ENCODE assay signal across 23 cellular contexts in genomic region chr6:55175778-55176084, GRCh38. TPM values are rescaled to one million over a fixed set of nuclear protein-coding genes. Genes with fewer than 3 reads are reported as not detected.
"Had no signal": no experiment of that assay in that cellular context is flagged by ENCODE, and none has a peak within 500 bp of the region (broad histone marks: within the 10 kb centered on the region; RNA-seq: fewer than 3 reads in every experiment).

No MANE protein-coding gene starts in this region.

- H3K4me3 Mint-ChIP-seq: activated CD8-positive, alpha-beta T cell treated with anti-CD3 and anti-CD28 coated beads for 36 hours; activated naive CD4-positive, alpha-beta T cell treated with anti-CD3 and anti-CD28 coated beads for 36 hours; activated T-cell treated with anti-CD3 and anti-CD28 coated beads, Interleukin-2, amount 50 U/mL, for 24 hours had no signal

- H3K9me3 ChIP-seq: body of pancreas, gastrocnemius medialis, heart left ventricle, right atrium auricular region, tibial artery had no signal

- H3K27ac ChIP-seq: body of pancreas, gastrocnemius medialis, heart left ventricle, right atrium auricular region, tibial artery had no signal

- DNase-seq: activated CD4-positive, alpha-beta T cell treated with anti-CD3 and anti-CD28 coated beads for 48 hours; activated CD4-positive, CD25-positive, alpha-beta regulatory T cell; activated CD8-positive, alpha-beta T cell treated with anti-CD3 and anti-CD28 coated beads for 36 hours; activated naive CD4-positive, alpha-beta T cell treated with anti-CD3 and anti-CD28 coated beads for 36 hours; activated T-cell treated with anti-CD3 and anti-CD28 coated beads, Interleukin-2, amount 50 U/mL, for 24 hours; body of pancreas; gastrocnemius medialis; heart left ventricle; stimulated activated naive CD8-positive, alpha-beta T cell treated with anti-CD3 and anti-CD28 coated beads, Interleukin-15, Interleukin-2, amounts not matched to agents 100 U/mL and 50 U/mL, for 24 hours; substantia nigra; T-helper 9 cell; tibial artery had no signal

- H3K27ac Mint-ChIP-seq: activated CD8-positive, alpha-beta T cell treated with anti-CD3 and anti-CD28 coated beads for 36 hours; activated naive CD4-positive, alpha-beta T cell treated with anti-CD3 and anti-CD28 coated beads for 36 hours; activated T-cell treated with anti-CD3 and anti-CD28 coated beads, Interleukin-2, amount 50 U/mL, for 24 hours; mesothelial cell of epicardium; nephron had no signal

- H3K36me3 Mint-ChIP-seq: mesothelial cell of epicardium had no signal

- H3K4me3 ChIP-seq: body of pancreas, heart left ventricle, lung, right atrium auricular region, tibial artery had no signal

- H3K36me3 ChIP-seq: gastrocnemius medialis, heart left ventricle, right atrium auricular region, tibial artery had no signal

- ATAC-seq: activated CD8-positive, alpha-beta T cell treated with anti-CD3 and anti-CD28 coated beads for 36 hours; body of pancreas; gastrocnemius medialis; heart left ventricle; stimulated activated naive CD8-positive, alpha-beta T cell treated with anti-CD3 and anti-CD28 coated beads, Interleukin-15, Interleukin-2, amounts not matched to agents 100 U/mL and 50 U/mL, for 24 hours had no signal

- FAIRE-seq: islet of Langerhans had no signal

- H3K27me3 ChIP-seq: right atrium auricular region had no signal

- H3K9me3 Mint-ChIP-seq: mesothelial cell of epicardium, nephron had no signal

RNA-seq across cellular contexts. Expression of gene HCRTR2, which starts 1.4 kb away (rescaled TPM):
- total RNA-seq: activated CD8-positive, alpha-beta T cell treated with anti-CD3 and anti-CD28 coated beads for 36 hours; activated naive CD4-positive, alpha-beta T cell treated with anti-CD3 and anti-CD28 coated beads for 36 hours; body of pancreas; dermis microvascular lymphatic vessel endothelial cell; gastrocnemius medialis; heart left ventricle; lung; omental fat pad; posterior vena cava; right atrium auricular region; skeletal muscle tissue had no signal
- polyA plus RNA-seq: esophagus, lung, urinary bladder had no signal
